In the genomic region with DNA sequence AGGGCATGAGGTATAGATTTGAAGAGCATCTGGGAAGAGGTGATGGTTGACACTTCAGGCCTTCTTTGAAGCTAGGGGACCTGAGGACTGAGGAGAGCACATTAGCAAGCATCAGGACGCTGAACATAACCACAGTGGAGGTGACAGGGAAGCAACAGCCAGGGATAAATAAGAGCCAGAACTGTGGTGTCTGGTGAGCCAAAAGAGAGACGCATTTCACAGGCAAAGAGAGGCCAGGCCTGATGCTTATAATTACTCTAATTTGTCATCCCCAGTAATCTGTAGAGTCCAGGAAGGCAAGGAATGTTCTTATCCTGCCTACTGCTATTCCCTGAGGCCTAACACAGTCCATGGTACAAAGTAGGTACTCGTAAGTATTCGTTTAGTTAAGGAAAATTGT, we compare ENCODE assay signal across 20 cellular contexts. TPM values are rescaled to one million over a fixed set of nuclear protein-coding genes. Genes with fewer than 3 reads are reported as not detected.
A peak's percentile ranks its signal among the peaks of the same experiment; 100 is the strongest.
DNase-seq lines count a peak whose midpoint lies in the region; TF ChIP-seq lines count a peak whose summit lies in the region.
"Had no signal": no experiment of that assay in that cellular context is flagged by ENCODE, and none has a peak within 500 bp of the region (broad histone marks: within the 10 kb centered on the region; RNA-seq: fewer than 3 reads in every experiment).

No MANE protein-coding gene starts in this region.

- intact Hi-C loops in esophagus muscularis mucosa (cut with DNase I) (no loop called here), stomach (cut with DNase I; ENCODE audit: low total_unique reads) (loop anchor here (5.0 kb wide), 1 partner anchor 38 kb away; no protein-coding TSS in a partner anchor)
- intact Hi-C loops in activated T-helper 1 cell treated with anti-CD3 and anti-CD28 coated beads, Interleukin-12 subunit alpha, Interleukin-12 subunit beta, Interleukin-2, Interleukin-4 antibody, amounts not matched to agents 30 ng/mL and 10 ng/mL and 1 ng/mL, durations not matched to agents 14 hours and 24 hours and 36 hours (cut with micrococcal nuclease) = loop anchor here (10.0 kb wide), 1 partner anchor 665 kb away; a partner anchor contains a TSS

- in situ Hi-C loops in GM23248 (cut with MboI) = loop anchor here (5.0 kb wide), 1 partner anchor 43 kb away; no protein-coding TSS in a partner anchor

- H2AFZ ChIP-seq in GM23248 = no peak overlapping the region

- no peak overlapping the region for H3K4me3 Mint-ChIP-seq in activated T-helper 1 cell treated with anti-CD3 and anti-CD28 coated beads, Interleukin-12 subunit alpha, Interleukin-12 subunit beta, Interleukin-2, Interleukin-4 antibody, amounts not matched to agents 30 ng/mL and 10 ng/mL and 1 ng/mL, durations not matched to agents 14 hours and 24 hours and 36 hours
- H3K4me3 Mint-ChIP-seq: activated CD4-positive, alpha-beta T cell treated with anti-CD3 and anti-CD28 coated beads, Interleukin-2, amount 10 ng/mL, durations not matched to agents 7 days and 5 days; CD4-positive, alpha-beta T cell; memory B cell had no signal

- H3F3A ChIP-seq in GM23248 (ENCODE audit: insufficient read depth) = peaks cover 28% of the 10 kb centered on the region; the same call in 1 of the 2 replicates

- peaks cover 15% of the 10 kb centered on the region for H3K36me3 Mint-ChIP-seq in activated T-helper 1 cell treated with anti-CD3 and anti-CD28 coated beads, Interleukin-12 subunit alpha, Interleukin-12 subunit beta, Interleukin-2, Interleukin-4 antibody, amounts not matched to agents 30 ng/mL and 10 ng/mL and 1 ng/mL, durations not matched to agents 14 hours and 24 hours and 36 hours (ENCODE audit: low read depth)
- H3K36me3 Mint-ChIP-seq: memory B cell had no signal

- H3K4me1 ChIP-seq in GM23248 (ENCODE audit: insufficient read depth) (peaks cover 27% of the 10 kb centered on the region), esophagus muscularis mucosa (peaks cover 22 to 77% (median 75%) of the 10 kb centered on the region in 4 donors), mesodermal cell (ENCODE audit: control insufficient read depth, insufficient read depth, low read length, poor library complexity, severe bottlenecking) (peaks cover 41% of the 10 kb centered on the region), stomach (peaks cover 0 to 66% (median 48%) of the 10 kb centered on the region in 4 donors)

- no peak overlapping the region for H3K4me3 ChIP-seq in GM23248
- H3K4me3 ChIP-seq in esophagus muscularis mucosa = peak overlapping the region in 3 of 4 donors; percentile 0 to 17 (median 10)
- H3K4me3 ChIP-seq in mesodermal cell (ENCODE audit: extremely low read depth, insufficient read depth, low read length, poor library complexity, severe bottlenecking) = no peak overlapping the region
- no peak overlapping the region for H3K4me3 ChIP-seq in stomach
- H3K4me3 ChIP-seq: K562, skin epidermis had no signal

- no peaks in the 10 kb centered on the region for H3K9me3 ChIP-seq in GM23248 (ENCODE audit: low read depth)
- H3K9me3 ChIP-seq in esophagus muscularis mucosa = no peaks in the 10 kb centered on the region
- no peaks in the 10 kb centered on the region for H3K9me3 ChIP-seq in mesodermal cell (ENCODE audit: control insufficient read depth, low read length)
- no peaks in the 10 kb centered on the region for H3K9me3 ChIP-seq in stomach

- TF ChIP-seq POLR2A in esophagus muscularis mucosa (IDR thresholded peaks at IDR 0.05; ENCODE audit: low read depth) (no peak), stomach (IDR thresholded peaks at IDR 0.05) (no peak)

- WGBS in GM23248 (ENCODE audit: low coverage in 1 of 2, low lambda C conversion rate in 2 of 2, missing lambda C conversion rate in 2 of 2), 2 experiments = 63 to 68% methylated on average over 4 of the region's 4 CpGs
- 29% methylated on average over 4 of the region's 4 CpGs for WGBS in esophagus muscularis mucosa
- 38 to 94% methylated on average over 2 of the region's 4 CpGs for WGBS in mesodermal cell (ENCODE audit: insufficient coverage in 2 of 2), 2 experiments
- 61 to 81% (median 68%) methylated on average over 4 of the region's 4 CpGs for WGBS in stomach, 5 donors

- no peak overlapping the region for H3K27ac Mint-ChIP-seq in activated T-helper 1 cell treated with anti-CD3 and anti-CD28 coated beads, Interleukin-12 subunit alpha, Interleukin-12 subunit beta, Interleukin-2, Interleukin-4 antibody, amounts not matched to agents 30 ng/mL and 10 ng/mL and 1 ng/mL, durations not matched to agents 14 hours and 24 hours and 36 hours
- H3K27ac Mint-ChIP-seq: activated CD4-positive, alpha-beta T cell treated with anti-CD3 and anti-CD28 coated beads, Interleukin-2, amount 10 ng/mL, durations not matched to agents 7 days and 5 days; activated naive CD4-positive, alpha-beta T cell treated with anti-CD3 and anti-CD28 coated beads, Interleukin-2, amount 50 U/mL, for 72 hours; CD4-positive, alpha-beta T cell; memory B cell had no signal

- H3K27me3 ChIP-seq in GM23248 (replicated peaks; ENCODE audit: insufficient read depth) (no peaks in the 10 kb centered on the region), esophagus muscularis mucosa (no peaks in the 10 kb centered on the region), stomach (no peaks in the 10 kb centered on the region)

- no peak overlapping the region for H3K27ac ChIP-seq in GM23248
- H3K27ac ChIP-seq in esophagus muscularis mucosa (replicated peaks in 1 of 4) = peak overlapping the region; percentile 77 to 88 (median 84)
- peak overlapping the region; percentile 43 for H3K27ac ChIP-seq in mesodermal cell (ENCODE audit: low read depth, low read length, severe bottlenecking)
- H3K27ac ChIP-seq in stomach = peak overlapping the region in 4 of 5 donors; percentile 72 to 84 (median 75)

- TF ChIP-seq EP300 in esophagus muscularis mucosa (IDR thresholded peaks at IDR 0.05) (no peak), stomach (IDR thresholded peaks at IDR 0.05) (no peak)

- peaks cover 49% of the 10 kb centered on the region for H3K79me2 ChIP-seq in GM23248 (ENCODE audit: insufficient read depth)

- no peaks in the 10 kb centered on the region for H3K9me3 Mint-ChIP-seq in activated T-helper 1 cell treated with anti-CD3 and anti-CD28 coated beads, Interleukin-12 subunit alpha, Interleukin-12 subunit beta, Interleukin-2, Interleukin-4 antibody, amounts not matched to agents 30 ng/mL and 10 ng/mL and 1 ng/mL, durations not matched to agents 14 hours and 24 hours and 36 hours
- H3K9me3 Mint-ChIP-seq: activated naive CD4-positive, alpha-beta T cell treated with anti-CD3 and anti-CD28 coated beads, Interleukin-2, amount 50 U/mL, for 72 hours; CD4-positive, alpha-beta T cell; memory B cell had no signal

- H3K4me1 Mint-ChIP-seq in activated T-helper 1 cell treated with anti-CD3 and anti-CD28 coated beads, Interleukin-12 subunit alpha, Interleukin-12 subunit beta, Interleukin-2, Interleukin-4 antibody, amounts not matched to agents 30 ng/mL and 10 ng/mL and 1 ng/mL, durations not matched to agents 14 hours and 24 hours and 36 hours (ENCODE audit: low read depth) = peaks cover 20% of the 10 kb centered on the region

- H3K36me3 ChIP-seq in GM23248 (ENCODE audit: low read depth) (peaks cover 11% of the 10 kb centered on the region; the same call in 1 of the 2 replicates), esophagus muscularis mucosa (no peaks in the 10 kb centered on the region), mesodermal cell (ENCODE audit: control insufficient read depth, insufficient read depth, low read length) (no peaks in the 10 kb centered on the region), stomach (no peaks in the 10 kb centered on the region)

- peak overlapping the region; percentile 52 for H3K4me2 ChIP-seq in GM23248 (ENCODE audit: unreplicated experiment)

- no peak overlapping the region for H3K9ac ChIP-seq in GM23248

- TF ChIP-seq CTCF in esophagus muscularis mucosa (IDR thresholded peaks at IDR 0.05) (no peak), stomach (IDR thresholded peaks at IDR 0.05) (no peak)

- H3K27me3 Mint-ChIP-seq in activated T-helper 1 cell treated with anti-CD3 and anti-CD28 coated beads, Interleukin-12 subunit alpha, Interleukin-12 subunit beta, Interleukin-2, Interleukin-4 antibody, amounts not matched to agents 30 ng/mL and 10 ng/mL and 1 ng/mL, durations not matched to agents 14 hours and 24 hours and 36 hours (ENCODE audit: insufficient read depth) = peaks cover 3% of the 10 kb centered on the region
- H3K27me3 Mint-ChIP-seq: activated CD4-positive, alpha-beta T cell treated with anti-CD3 and anti-CD28 coated beads, Interleukin-2, amount 10 ng/mL, durations not matched to agents 7 days and 5 days; CD4-positive, alpha-beta T cell; memory B cell had no signal

- DNase-seq in GM23248 = no peak
- DNase-seq in esophagus muscularis mucosa (ENCODE audit: extremely low spot score) = no peak
- DNase-seq in stomach = no peak
- DNase-seq in ureter (ENCODE audit: low spot score) = no peak
- no peak for DNase-seq in 8988T
- no peak for DNase-seq in activated T-helper 1 cell treated with anti-CD3 and anti-CD28 coated beads, Interleukin-12 subunit alpha, Interleukin-12 subunit beta, Interleukin-2, Interleukin-4 antibody, amounts not matched to agents 30 ng/mL and 10 ng/mL and 1 ng/mL, durations not matched to agents 14 hours and 24 hours and 36 hours (ENCODE audit: low spot score)
- DNase-seq in cerebellum (ENCODE audit: low spot score) = no peak
- DNase-seq: activated CD4-positive, alpha-beta T cell treated with anti-CD3 and anti-CD28 coated beads, Interleukin-2, amount 10 ng/mL, durations not matched to agents 7 days and 5 days; activated T-cell treated with anti-CD3 and anti-CD28 coated beads, Interleukin-2, amount 50 U/mL, for 1 hour; caudate nucleus; CD4-positive, alpha-beta T cell; DMS79 treated with DMSO at 0.1 percent for 48 hours; foreskin melanocyte; NCI-H774; nucleus accumbens had no signal

- no peaks in the 10 kb centered on the region for H3K9me2 ChIP-seq in GM23248 (ENCODE audit: insufficient read depth)

- H4K20me1 ChIP-seq in GM23248 (ENCODE audit: insufficient read depth) = no peaks in the 10 kb centered on the region

RNA-seq across cellular contexts. Expression of a gene that starts 10.4 kb away (rescaled TPM):
- total RNA-seq in GM23248 (2014; rRNA removed; shearing (Covaris generic)) = 69.0 and 77.8 TPM in 2 replicates
- polyA plus RNA-seq in GM23248 (2016; fragmentation: Nextera tagmentation; extraction: Ambion mirVana) (54.5 and 55.4 TPM in 2 replicates), stomach (1 to 10 TPM; 5.0 to 8.4 (median 5.6) TPM)
- total RNA-seq in esophagus muscularis mucosa (10 to 100 TPM; 16.6 to 27.5 (median 18.7) TPM), stomach (100 to 1,000 TPM in 1 of 5 donors, 10 to 100 TPM in 3, not detected in 1; 19.3 to 107 (median 46.2) TPM), ureter (34.7 TPM), cerebellum (3.1 TPM)
- polyA plus RNA-seq in mesodermal cell (2013, experiment 1 of 2) = 10.2 TPM
- 8.8 TPM for polyA plus RNA-seq in mesodermal cell (2013, experiment 2 of 2)
- 36.4 and 38.6 TPM in 2 replicates for total RNA-seq in activated T-helper 1 cell treated with anti-CD3 and anti-CD28 coated beads, Interleukin-12 subunit alpha, Interleukin-12 subunit beta, Interleukin-2, Interleukin-4 antibody, amounts not matched to agents 30 ng/mL and 10 ng/mL and 1 ng/mL, durations not matched to agents 14 hours and 24 hours and 36 hours

RNA-seq across cellular contexts. Expression of a gene that starts 27.7 kb away (rescaled TPM):
- 161 and 164 TPM in 2 replicates for total RNA-seq in GM23248 (2014; rRNA removed; shearing (Covaris generic))
- 249 and 262 TPM in 2 replicates for polyA plus RNA-seq in GM23248 (2016; fragmentation: Nextera tagmentation; extraction: Ambion mirVana)
- 1,000 to 10,000 TPM; 6,391 to 8,723 (median 8,539) TPM for total RNA-seq in esophagus muscularis mucosa
- polyA plus RNA-seq in mesodermal cell (2013, experiment 1 of 2) = 247 TPM
- 188 TPM for polyA plus RNA-seq in mesodermal cell (2013, experiment 2 of 2)
- 1,000 to 10,000 TPM in 3 of 5 donors, 100 to 1,000 TPM in 2; 662 to 3,169 (median 1,551) TPM for total RNA-seq in stomach
- polyA plus RNA-seq in stomach = 1,000 to 10,000 TPM in 1 of 3 donors, 100 to 1,000 TPM in 2; 233 to 1,186 (median 339) TPM
- 1,405 TPM for total RNA-seq in ureter
- 10.9 and 12.2 TPM in 2 replicates for total RNA-seq in activated T-helper 1 cell treated with anti-CD3 and anti-CD28 coated beads, Interleukin-12 subunit alpha, Interleukin-12 subunit beta, Interleukin-2, Interleukin-4 antibody, amounts not matched to agents 30 ng/mL and 10 ng/mL and 1 ng/mL, durations not matched to agents 14 hours and 24 hours and 36 hours
- 13.2 TPM for total RNA-seq in cerebellum

Comparison
In these comparisons a context has a peak if more than half of its experiments do, and no peak if none do; other contexts are left out.
1. H3K4me3 ChIP-seq: peak in esophagus muscularis mucosa (3 of 4); none in GM23248 (single experiment), mesodermal cell (single experiment) and stomach (0 of 4).
2. RNA of a gene that starts 27.7 kb away (total RNA-seq): 6,391 to 8,723 TPM in esophagus muscularis mucosa, 662 to 3,169 TPM in stomach, 1,405 TPM in ureter (single experiment) and 161 to 164 TPM in GM23248; 13.2 TPM in cerebellum (single experiment) and 10.9 to 12.2 TPM in activated T-helper 1 cell treated with anti-CD3 and anti-CD28 coated beads, Interleukin-12 subunit alpha, Interleukin-12 subunit beta, Interleukin-2, Interleukin-4 antibody, amounts not matched to agents 30 ng/mL and 10 ng/mL and 1 ng/mL, durations not matched to agents 14 hours and 24 hours and 36 hours; every median in the first group is over 10 times any median in the second.